In genomic region chr9:106069241-106069640, GRCh38 we compare ENCODE assay signal across 28 cellular contexts.
A peak's percentile ranks its signal among the peaks of the same experiment; 100 is the strongest.
DNase-seq lines count a peak whose midpoint lies in the region; ATAC-seq, FAIRE-seq and TF ChIP-seq lines count a peak whose summit lies in the region.
"Had no signal": no experiment of that assay in that cellular context is flagged by ENCODE, and none has a peak within 500 bp of the region (broad histone marks: within the 10 kb centered on the region; RNA-seq: fewer than 3 reads in every experiment).

No MANE protein-coding gene starts in this region.

- H3K4me2 ChIP-seq in PC-3 (ENCODE audit: low read length) = no peak overlapping the region
- no peak overlapping the region for H3K4me2 ChIP-seq in keratinocyte (ENCODE audit: control insufficient read depth, extremely low read depth, insufficient read depth, low read depth, low read length)
- H3K4me2 ChIP-seq: GM23338, KMS-11, PC-9 had no signal

- peak; percentile 79 for DNase-seq in COLO829 (ENCODE audit: low spot score)
- DNase-seq in PC-3 = peak; percentile 25
- peak; percentile 23 for DNase-seq in epidermal melanocyte (ENCODE audit: insufficient read length, low spot score)
- no peak for DNase-seq in keratinocyte (ENCODE audit: low read depth, low spot score)
- DNase-seq in suprapubic skin (ENCODE audit: low spot score in 2 of 2) = no peak
- DNase-seq in NCI-H2227 (lab: John Stamatoyannopoulos, UW; ENCODE audit: unreplicated experiment) = no peak
- no peak for DNase-seq in NCI-H1436 (lab: John Stamatoyannopoulos, UW)
- DNase-seq: AML-193; C1 segment of cervical spinal cord; Calu3; CD8-positive, alpha-beta T cell; IMR-90; NCI-H1105; NCI-H1694; NCI-H446 treated with DMSO at 0.1 percent for 48 hours; NCI-H526 treated with DMSO at 0.1 percent for 48 hours; PC-9; SHP77 treated with DMSO at 0.1 percent for 48 hours had no signal

- H3K4me3 ChIP-seq in PC-3 (ENCODE audit: low read length) = no peak overlapping the region
- H3K4me3 ChIP-seq in keratinocyte (ENCODE audit: control insufficient read depth in 2 of 3, extremely low read depth in 1 of 3, insufficient read depth in 2 of 3, low read depth in 1 of 3, low read length in 3 of 3) = no peak overlapping the region
- no peak overlapping the region for H3K4me3 ChIP-seq in suprapubic skin
- H3K4me3 ChIP-seq: GM23338, HAP-1, PC-9 had no signal

- H2AFZ ChIP-seq in PC-3 (ENCODE audit: low read length) (no peak overlapping the region), keratinocyte (ENCODE audit: control insufficient read depth, low read length) (peak overlapping the region; percentile 8)
- H2AFZ ChIP-seq: GM23338, PC-9 had no signal

- FAIRE-seq in keratinocyte (lab: Jason Lieb, UNC) = no peak
- FAIRE-seq: G401.6, GM12892, GM18507, HTR-8/SVneo had no signal

- H3K79me2 ChIP-seq in PC-3 (ENCODE audit: low read length) (no peaks in the 10 kb centered on the region), keratinocyte (ENCODE audit: control insufficient read depth, insufficient read depth, low read length) (no peaks in the 10 kb centered on the region)

- H3K27ac ChIP-seq in PC-3 (ENCODE audit: low read length) (no peak overlapping the region), keratinocyte (ENCODE audit: control insufficient read depth, insufficient read depth, low read length) (no peak overlapping the region), suprapubic skin (no peak overlapping the region)
- H3K27ac ChIP-seq: HL-60, KMS-11, PC-9, RWPE1 had no signal

- WGBS in suprapubic skin = 76% methylated on average over 2 of the region's 2 CpGs

- dilution Hi-C loops in keratinocyte (cut with MboI; ENCODE audit: extremely low pct_ligation_motif_present, low sequenced_read_pairs) = no loop called here

- CTCF ChIA-PET in PC-3 (lab: Charles Lee) = no interaction called here

- no peaks in the 10 kb centered on the region for H3F3A ChIP-seq in PC-3 (ENCODE audit: low read length, unreplicated experiment)

- TF ChIP-seq EP300 in suprapubic skin (IDR thresholded peaks at IDR 0.05) = no peak

- TF ChIP-seq CTCF in PC-3 (conservative IDR thresholded peaks at IDR 0.05; ENCODE audit: low read depth, low read length) (no peak), keratinocyte (optimal IDR thresholded peaks at IDR 0.05 in 1 of 3, IDR thresholded peaks at IDR 0.05 in 1 of 3, conservative IDR thresholded peaks at IDR 0.05 in 1 of 3; ENCODE audit: extremely low read depth in 1 of 3, insufficient read depth in 2 of 3, low read length in 3 of 3) (no peak), suprapubic skin (IDR thresholded peaks at IDR 0.05) (no peak)

- no TSS peak for BruUV-seq in PC-3 (replicated peaks; lab: Mats Ljungman, UMichigan)

- no peaks in the 10 kb centered on the region for H3K36me3 ChIP-seq in PC-3 (ENCODE audit: low read depth, low read length)
- H3K36me3 ChIP-seq in keratinocyte (ENCODE audit: control insufficient read depth in 2 of 2, extremely low read depth in 1 of 2, insufficient read depth in 2 of 2, low read length in 2 of 2) = no peaks in the 10 kb centered on the region
- no peaks in the 10 kb centered on the region for H3K36me3 ChIP-seq in suprapubic skin
- H3K36me3 ChIP-seq: HAP-1 had no signal

- no peaks in the 10 kb centered on the region for H3K9me2 ChIP-seq in PC-3 (replicated peaks; ENCODE audit: low read length)

- H3K27me3 ChIP-seq in PC-3 (ENCODE audit: low read length) = no peaks in the 10 kb centered on the region
- no peaks in the 10 kb centered on the region for H3K27me3 ChIP-seq in keratinocyte (ENCODE audit: control insufficient read depth, extremely low read depth, insufficient read depth, low read length)
- H3K27me3 ChIP-seq in suprapubic skin = no peaks in the 10 kb centered on the region

- H4K20me1 ChIP-seq in PC-3 (ENCODE audit: low read length) (no peaks in the 10 kb centered on the region), keratinocyte (ENCODE audit: control insufficient read depth, extremely low read depth, insufficient read depth, low read length) (no peaks in the 10 kb centered on the region)

- H3K9ac ChIP-seq in PC-3 (ENCODE audit: low read length) (no peak overlapping the region), keratinocyte (ENCODE audit: control insufficient read depth, extremely low read depth, insufficient read depth, low read length) (no peak overlapping the region)
- H3K9ac ChIP-seq: KMS-11 had no signal

- H3K9me1 ChIP-seq in keratinocyte (ENCODE audit: control insufficient read depth, extremely low read depth, insufficient read depth, low read length) = no peaks in the 10 kb centered on the region

- intact Hi-C loops in PC-3 (cut with micrococcal nuclease) = no loop called here

- no peaks in the 10 kb centered on the region for H3K4me1 ChIP-seq in PC-3 (ENCODE audit: insufficient read depth, low read length)
- peaks cover 8% of the 10 kb centered on the region for H3K4me1 ChIP-seq in keratinocyte (ENCODE audit: control insufficient read depth, extremely low read depth, insufficient read depth, low read length)
- H3K4me1 ChIP-seq in suprapubic skin = no peaks in the 10 kb centered on the region

- H3K9me3 ChIP-seq in PC-3 (ENCODE audit: low read length) = no peaks in the 10 kb centered on the region
- no peaks in the 10 kb centered on the region for H3K9me3 ChIP-seq in keratinocyte (ENCODE audit: control insufficient read depth, low read depth, low read length)
- H3K9me3 ChIP-seq in suprapubic skin = no peaks in the 10 kb centered on the region
- H3K9me3 ChIP-seq: HAP-1 had no signal

- no peak for TF ChIP-seq POLR2A in suprapubic skin (IDR thresholded peaks at IDR 0.05)

- POLR2A ChIA-PET in PC-3 (lab: Charles Lee; ENCODE audit: unreplicated experiment) = no interaction called here

- no peak for ATAC-seq in PC-3
- ATAC-seq in GM19035 (IDR thresholded peaks at IDR 0.05; ENCODE audit: unreplicated experiment) = no peak
- ATAC-seq: CD8-positive, alpha-beta T cell; GM23338 had no signal

Comparison
In these comparisons a context has a peak if more than half of its experiments do, and no peak if none do; other contexts are left out.
1. DNase-seq: peak in COLO829 (single experiment), PC-3 (single experiment) and epidermal melanocyte (single experiment); none in keratinocyte (single experiment), suprapubic skin (0 of 2), NCI-H2227 (single experiment) and NCI-H1436 (single experiment).